ENCODE assay signal across 20 cellular contexts in genomic region chr14:71332476-71332875, GRCh38.
"Had no signal": no experiment of that assay in that cellular context is flagged by ENCODE, and none has a peak within 500 bp of the region (broad histone marks: within the 10 kb centered on the region; RNA-seq: fewer than 3 reads in every experiment).

No MANE protein-coding gene starts in this region.

- H3K4me1 ChIP-seq: lower lobe of right lung, prostate gland, right atrium auricular region, vagina had no signal

- H3K27me3 ChIP-seq: right atrium auricular region, thyroid gland, vagina had no signal

- H3K27ac Mint-ChIP-seq: nephron progenitor cell had no signal

- H3K4me3 Mint-ChIP-seq: naive thymus-derived CD8-positive, alpha-beta T cell; nephron progenitor cell had no signal

- H3K27me3 Mint-ChIP-seq: naive thymus-derived CD8-positive, alpha-beta T cell had no signal

- H3K9me3 ChIP-seq: lower lobe of right lung, prostate gland, right atrium auricular region, thyroid gland, vagina had no signal

- H3K27ac ChIP-seq: coronary artery, lower lobe of right lung, prostate gland, right atrium auricular region, thyroid gland, vagina had no signal

- H3K4me3 ChIP-seq: coronary artery, lower lobe of right lung, prostate gland, right atrium auricular region, smooth muscle cell, thyroid gland, vagina had no signal

- DNase-seq: dermis blood vessel endothelial cell; effector memory CD4-positive, alpha-beta T cell; left ventricle myocardium superior; lower lobe of right lung; naive thymus-derived CD8-positive, alpha-beta T cell; nephron progenitor cell; nucleus accumbens; stimulated activated CD4-positive, alpha-beta T cell treated with anti-CD3 and anti-CD28 coated beads, Interleukin-12 subunit alpha, Interleukin-12 subunit beta, amount 100 ng/mL, for 4 hours; stimulated activated CD4-positive, alpha-beta T cell treated with anti-CD3 and anti-CD28 coated beads, Interleukin-1b, Interleukin-23, amount 100 ng/mL, for 48 hours; stimulated activated CD4-positive, alpha-beta T cell treated with anti-CD3 and anti-CD28 coated beads, Interleukin-4, amount 100 ng/mL, for 1 hour; stimulated activated CD8-positive, alpha-beta memory T cell treated with anti-CD3 and anti-CD28 coated beads, Interleukin-4, amount 100 ng/mL, for 48 hours; stimulated activated naive CD4-positive, alpha-beta T cell treated with Interleukin-2 at 50 U/mL for 16 hours; thyroid gland; trophoblast cell had no signal

- ATAC-seq: left ventricle myocardium superior; lower lobe of right lung; naive thymus-derived CD8-positive, alpha-beta T cell; sciatic nerve had no signal

- H3K36me3 ChIP-seq: lower lobe of right lung, prostate gland, right atrium auricular region, thyroid gland, vagina had no signal
